In the genomic region with DNA sequence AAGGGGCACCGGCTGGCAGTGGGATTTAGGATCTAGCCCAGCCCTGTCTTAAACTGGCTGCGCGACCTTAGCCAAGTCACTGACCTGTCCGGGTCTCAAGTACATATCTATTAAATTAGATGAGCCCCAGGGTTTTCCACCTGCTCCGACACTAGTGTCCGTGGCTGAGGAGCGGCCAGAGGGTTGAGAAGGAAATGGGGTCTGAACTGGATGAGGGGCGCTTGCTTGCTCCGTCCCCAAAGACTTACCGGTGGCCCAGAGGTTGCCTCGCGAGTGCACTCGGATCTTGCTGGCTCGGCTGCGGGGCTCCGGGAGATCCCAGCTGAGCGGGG, we compare ENCODE assay signal across 8 cellular contexts. TPM values are rescaled to one million over a fixed set of nuclear protein-coding genes. Genes with fewer than 3 reads are reported as not detected.
DNase-seq lines count a peak whose midpoint lies in the region; ATAC-seq and TF ChIP-seq lines count a peak whose summit lies in the region.

No MANE protein-coding gene starts in this region.

- 23 to 61% methylated on average over 4 to 17 of the region's 17 CpGs for WGBS in body of pancreas, 2 donors
- WGBS in mesenchymal stem cell = 21% methylated on average over 16 of the region's 17 CpGs

- H3K4me1 ChIP-seq in cardiac muscle cell (ENCODE audit: low read depth) = peaks cover 21% of the 10 kb centered on the region
- H3K4me1 ChIP-seq in body of pancreas = peaks cover 37% of the 10 kb centered on the region
- peaks cover 22% of the 10 kb centered on the region for H3K4me1 ChIP-seq in mesenchymal stem cell (ENCODE audit: control insufficient read depth, insufficient read depth, low read depth, low read length)
- H3K4me1 ChIP-seq in uterus = peaks cover 2 to 18% of the 10 kb centered on the region in 2 donors

- peak overlapping the region in 1 of 2 experiments; percentile 66 for H3K14ac ChIP-seq in mesenchymal stem cell (ENCODE audit: low read length in 2 of 2)

- H3K23ac ChIP-seq in mesenchymal stem cell (ENCODE audit: low read length in 2 of 2) = peak overlapping the region in 1 of 2 experiments; percentile 60

- no peak for TF ChIP-seq POLR2A in body of pancreas (IDR thresholded peaks at IDR 0.05)
- TF ChIP-seq POLR2A in uterus (IDR thresholded peaks at IDR 0.05) = no peak

- H3K4me3 ChIP-seq in cardiac muscle cell (peak overlapping the region; percentile 20), body of pancreas (peak overlapping the region; percentile 19 to 35), mesenchymal stem cell (ENCODE audit: insufficient read depth in 1 of 2, low read depth in 1 of 2, low read length in 2 of 2) (peak overlapping the region; percentile 58 to 78), uterus (peak overlapping the region; percentile 35 to 60)

- no peak overlapping the region for H2BK120ac ChIP-seq in mesenchymal stem cell (ENCODE audit: low read depth, low read length)

- intact Hi-C loops in left ventricle myocardium superior (cut with micrococcal nuclease) = no loop called here
- intact Hi-C loops in body of pancreas (cut with DNase I) = loop anchor here (10.0 kb wide), 1 partner anchor 267 kb away; no protein-coding TSS in a partner anchor
- intact Hi-C loops in uterus (cut with DNase I; ENCODE audit: low total_unique reads) = loop anchor here (10.0 kb wide), 2 partner anchors 53 to 267 kb away; partner anchors contain the start of gene ZSCAN2

- DNase-seq in cardiac muscle cell (ENCODE audit: low read depth in 1 of 2, low spot score in 1 of 2) (no peak), left ventricle myocardium superior (no peak), body of pancreas (no peak), mesenchymal stem cell (peak; percentile 7), uterus (peak in 1 of 2 donors; percentile 22), A172 (ENCODE audit: low spot score) (no peak)
- no peak for DNase-seq in effector CD8-positive, alpha-beta T cell (lab: John Stamatoyannopoulos, UW)

- H3K27ac ChIP-seq in cardiac muscle cell (peak overlapping the region; percentile 17), body of pancreas (peak overlapping the region; percentile 68 to 87 (median 78)), mesenchymal stem cell (ENCODE audit: low read length, poor library complexity, severe bottlenecking) (no peak overlapping the region), uterus (peak overlapping the region; percentile 82 to 92)

- ATAC-seq in left ventricle myocardium superior (no peak), body of pancreas (no peak), HG02938 (IDR thresholded peaks at IDR 0.05; ENCODE audit: unreplicated experiment) (no peak)

- H3K36me3 ChIP-seq in cardiac muscle cell (no peaks in the 10 kb centered on the region), body of pancreas (replicated peaks in 1 of 2; ENCODE audit: insufficient read depth in 1 of 2, low read depth in 2 of 2) (no peaks in the 10 kb centered on the region), mesenchymal stem cell (ENCODE audit: control insufficient read depth in 1 of 2, insufficient read depth in 2 of 2, low read depth in 1 of 2, low read length in 2 of 2) (peaks cover 8 to 15% of the 10 kb centered on the region in 2 experiments), uterus (no peaks in the 10 kb centered on the region)

- no peak overlapping the region for H2BK5ac ChIP-seq in mesenchymal stem cell (ENCODE audit: low read depth, low read length, poor library complexity, severe bottlenecking)

- H3K4me2 ChIP-seq in mesenchymal stem cell (ENCODE audit: low read length, poor library complexity, severe bottlenecking) = peak overlapping the region; percentile 88

- peak overlapping the region; percentile 44 for H2AFZ ChIP-seq in mesenchymal stem cell (ENCODE audit: low read depth, low read length)

- peak overlapping the region; percentile 85 for H3K9ac ChIP-seq in mesenchymal stem cell (ENCODE audit: low read length)

- H4K8ac ChIP-seq in mesenchymal stem cell (ENCODE audit: low read length) = peak overlapping the region; percentile 10

- H3K27me3 ChIP-seq in cardiac muscle cell (no peaks in the 10 kb centered on the region), body of pancreas (no peaks in the 10 kb centered on the region), mesenchymal stem cell (ENCODE audit: control insufficient read depth in 1 of 2, insufficient read depth in 1 of 2, low read length in 2 of 2) (no peaks in the 10 kb centered on the region), uterus (no peaks in the 10 kb centered on the region)

- peak overlapping the region in 1 of 2 experiments; percentile 48 for H3K4ac ChIP-seq in mesenchymal stem cell (ENCODE audit: low read depth in 1 of 2, low read length in 2 of 2)

- H3K9me3 ChIP-seq in cardiac muscle cell (ENCODE audit: low read depth) = no peaks in the 10 kb centered on the region
- H3K9me3 ChIP-seq in body of pancreas = no peaks in the 10 kb centered on the region
- no peaks in the 10 kb centered on the region for H3K9me3 ChIP-seq in mesenchymal stem cell (ENCODE audit: control insufficient read depth, low read length)
- H3K9me3 ChIP-seq in uterus = no peaks in the 10 kb centered on the region

- H4K91ac ChIP-seq in mesenchymal stem cell (ENCODE audit: low read length) = no peak overlapping the region

- peaks cover 7% of the 10 kb centered on the region for H3K79me1 ChIP-seq in mesenchymal stem cell (replicated peaks; ENCODE audit: low read length, poor library complexity, severe bottlenecking)

- no peak overlapping the region for H2AK5ac ChIP-seq in mesenchymal stem cell (ENCODE audit: low read length, severe bottlenecking)

- no peak overlapping the region for H2BK15ac ChIP-seq in mesenchymal stem cell (ENCODE audit: low read depth, poor library complexity, severe bottlenecking)

- H3K18ac ChIP-seq in mesenchymal stem cell (ENCODE audit: low read depth in 1 of 2, low read length in 2 of 2) = peak overlapping the region; percentile 6 to 72

- peak overlapping the region in 1 of 2 experiments; percentile 19 for H2BK12ac ChIP-seq in mesenchymal stem cell (ENCODE audit: low read length in 2 of 2)

- TF ChIP-seq CTCF in cardiac muscle cell (IDR thresholded peaks at IDR 0.05; ENCODE audit: low read depth, low read length) (no peak), body of pancreas (IDR thresholded peaks at IDR 0.05) (no peak), uterus (IDR thresholded peaks at IDR 0.05) (no peak)

RNA-seq across cellular contexts. Expression of gene NMB, which starts 0.3 kb away (rescaled TPM):
- 4.1 and 6.4 TPM in 2 replicates for total RNA-seq in cardiac muscle cell
- 5.9 and 9.0 TPM in 2 replicates for polyA plus RNA-seq in cardiac muscle cell
- total RNA-seq in left ventricle myocardium superior = 1.3 TPM
- total RNA-seq in body of pancreas = 1 to 10 TPM; 6.3 to 8.8 TPM
- 4.5 TPM for polyA plus RNA-seq in mesenchymal stem cell (2013, experiment 1 of 2)
- polyA plus RNA-seq in mesenchymal stem cell (2013, experiment 2 of 2) = 4.7 TPM
- total RNA-seq in uterus = 10 to 100 TPM in 1 of 4 donors, 1 to 10 TPM in 3; 3.1 to 10.5 (median 7.4) TPM
- 0.53 and 2.8 TPM in 2 replicates for total RNA-seq in A172 (2014; rRNA removed; shearing (Covaris generic))

RNA-seq across cellular contexts. Expression of gene WDR73, which starts 3.6 kb away (rescaled TPM):
- total RNA-seq in cardiac muscle cell (25.0 and 31.8 TPM in 2 replicates), left ventricle myocardium superior (10.5 TPM), body of pancreas (10 to 100 TPM; 21.1 to 25.4 TPM), uterus (10 to 100 TPM; 14.4 to 54.3 (median 39.3) TPM)
- polyA plus RNA-seq in cardiac muscle cell = 39.6 and 50.4 TPM in 2 replicates
- 13.9 TPM for polyA plus RNA-seq in mesenchymal stem cell (2013, experiment 1 of 2)
- polyA plus RNA-seq in mesenchymal stem cell (2013, experiment 2 of 2) = 13.7 TPM
- total RNA-seq in A172 (2014; rRNA removed; shearing (Covaris generic)) = 17.8 and 19.0 TPM in 2 replicates

RNA-seq across cellular contexts. Expression of gene ZSCAN2, which starts 56.9 kb away (rescaled TPM):
- 24.4 and 38.3 TPM in 2 replicates for total RNA-seq in cardiac muscle cell
- polyA plus RNA-seq in cardiac muscle cell = 24.8 and 28.1 TPM in 2 replicates
- 6.4 TPM for total RNA-seq in left ventricle myocardium superior
- total RNA-seq in body of pancreas = 10 to 100 TPM; 13.5 TPM
- polyA plus RNA-seq in mesenchymal stem cell (2013, experiment 1 of 2) = 9.3 TPM
- polyA plus RNA-seq in mesenchymal stem cell (2013, experiment 2 of 2) = 9.2 TPM
- total RNA-seq in uterus = 10 to 100 TPM in 1 of 4 donors, 1 to 10 TPM in 2, under 1 TPM in 1; 0.59 to 30.0 (median 5.3) TPM
- total RNA-seq in A172 (2014; rRNA removed; shearing (Covaris generic)) = 13.2 and 17.5 TPM in 2 replicates

RNA-seq across cellular contexts. Expression of gene SEC11A, which starts 58.2 kb away (rescaled TPM):
- total RNA-seq in cardiac muscle cell (137 and 146 TPM in 2 replicates), left ventricle myocardium superior (94.6 TPM), body of pancreas (10 to 100 TPM; 83.8 to 89.3 TPM), uterus (100 to 1,000 TPM; 117 to 261 (median 204) TPM)
- polyA plus RNA-seq in cardiac muscle cell = 99.6 and 117 TPM in 2 replicates
- polyA plus RNA-seq in mesenchymal stem cell (2013, experiment 1 of 2) = 265 TPM
- 272 TPM for polyA plus RNA-seq in mesenchymal stem cell (2013, experiment 2 of 2)
- 262 and 270 TPM in 2 replicates for total RNA-seq in A172 (2014; rRNA removed; shearing (Covaris generic))
